Comparison of ENCODE assay signal across 35 cellular contexts in the genomic region with DNA sequence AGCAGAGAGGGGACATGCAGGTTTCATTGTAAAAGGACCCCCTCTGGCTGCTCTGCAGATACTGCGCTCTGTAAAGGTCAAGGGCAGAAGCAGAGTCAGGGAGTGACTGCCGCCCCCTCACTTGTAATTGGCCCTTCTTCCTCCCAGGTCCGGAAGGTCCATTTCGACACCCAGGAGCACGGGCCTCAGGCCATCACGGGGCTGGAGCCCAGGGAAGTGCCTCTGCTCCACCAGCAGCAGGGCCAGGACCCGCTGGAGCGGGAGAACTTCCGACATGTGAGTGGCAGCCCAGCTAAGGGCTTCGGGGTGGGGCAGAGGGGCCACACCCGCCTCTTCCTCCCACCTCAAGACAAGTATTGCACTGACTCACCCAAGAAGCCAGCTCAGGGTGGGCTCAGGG. TPM values are rescaled to one million over a fixed set of nuclear protein-coding genes. Genes with fewer than 3 reads are reported as not detected.
"Had no signal": no experiment of that assay in that cellular context is flagged by ENCODE, and none has a peak within 500 bp of the region (broad histone marks: within the 10 kb centered on the region; RNA-seq: fewer than 3 reads in every experiment).

No MANE protein-coding gene starts in this region.

- ATAC-seq: foreskin keratinocyte; gastroesophageal sphincter; heart left ventricle; left colon; left ventricle myocardium superior; mucosa of descending colon; natural killer cell treated with Interleukin-12 subunit alpha and Interleukin-12 subunit beta and Interleukin-15 and Interleukin-18, amount 100 ng/mL, for 72 hours had no signal

- H3K4me3 Mint-ChIP-seq: central memory CD8-positive, alpha-beta T cell; dendritic cell treated with granulocyte-macrophage colony-stimulating factor and Interleukin-4, amounts not matched to agents 40 ng/mL and 50 ng/mL, for 4 days; mesothelial cell of epicardium; naive B cell; natural killer cell treated with Interleukin-12 subunit alpha and Interleukin-12 subunit beta and Interleukin-15 and Interleukin-18, amount 100 ng/mL, for 72 hours; neural crest cell had no signal

- H3K4me1 ChIP-seq: colonic mucosa, foreskin keratinocyte, uterus had no signal

- H3K36me3 Mint-ChIP-seq: natural killer cell treated with Interleukin-12 subunit alpha and Interleukin-12 subunit beta and Interleukin-15 and Interleukin-18, amount 100 ng/mL, for 72 hours had no signal

- H3K36me3 ChIP-seq: colonic mucosa, heart left ventricle, ovary, right lobe of liver, thoracic aorta, upper lobe of left lung, uterus had no signal

- H3K27ac ChIP-seq: colonic mucosa, esophagus muscularis mucosa, foreskin keratinocyte, gastroesophageal sphincter, heart left ventricle, ovary, right lobe of liver, thoracic aorta, tibial nerve, upper lobe of left lung, uterus had no signal

- H3K4me3 ChIP-seq: colonic mucosa, esophagus muscularis mucosa, gastroesophageal sphincter, heart left ventricle, mucosa of descending colon, ovary, right lobe of liver, thoracic aorta, tibial nerve, upper lobe of left lung, uterus had no signal

- DNase-seq: colonic mucosa; effector CD8-positive, alpha-beta T cell; foreskin keratinocyte; heart left ventricle; hippocampal formation; kidney glomerular epithelial cell; left colon; left ventricle myocardium superior; mesenchymal stem cell; mucosa of descending colon; naive B cell; nucleus accumbens; ovary; right lobe of liver; small intestine; stimulated activated CD4-positive, alpha-beta T cell treated with anti-CD3 and anti-CD28 coated beads, Interleukin-15, amount 100 ng/mL, for 24 hours; stimulated activated CD4-positive, alpha-beta T cell treated with anti-CD3 and anti-CD28 coated beads, Interleukin-2, amount 100 ng/mL, for 48 hours; stimulated activated CD8-positive, alpha-beta memory T cell treated with anti-CD3 and anti-CD28 coated beads, Interleukin-4, amount 100 ng/mL, for 48 hours; stimulated activated naive CD4-positive, alpha-beta T cell; uterus had no signal

- H3K9me3 ChIP-seq: colonic mucosa, esophagus muscularis mucosa, gastroesophageal sphincter, heart left ventricle, mucosa of descending colon, ovary, right lobe of liver, thoracic aorta, tibial nerve, upper lobe of left lung, uterus had no signal

- H3K9me3 Mint-ChIP-seq: central memory CD8-positive, alpha-beta T cell; dendritic cell treated with granulocyte-macrophage colony-stimulating factor and Interleukin-4, amounts not matched to agents 40 ng/mL and 50 ng/mL, for 4 days; mesothelial cell of epicardium; naive B cell; natural killer cell treated with Interleukin-12 subunit alpha and Interleukin-12 subunit beta and Interleukin-15 and Interleukin-18, amount 100 ng/mL, for 72 hours; neural crest cell had no signal

- H3K27me3 ChIP-seq: colonic mucosa, heart left ventricle, ovary, right lobe of liver, tibial nerve, uterus had no signal

- FAIRE-seq: endothelial cell of umbilical vein, islet of Langerhans, small intestine had no signal

- H3K27ac Mint-ChIP-seq: dendritic cell treated with granulocyte-macrophage colony-stimulating factor and Interleukin-4, amounts not matched to agents 40 ng/mL and 50 ng/mL, for 4 days; mesothelial cell of epicardium; natural killer cell treated with Interleukin-12 subunit alpha and Interleukin-12 subunit beta and Interleukin-15 and Interleukin-18, amount 100 ng/mL, for 72 hours had no signal

RNA-seq across cellular contexts. Expression of a gene that starts 24.0 kb away (rescaled TPM):
- total RNA-seq: endothelial cell of umbilical vein; epithelial cell of proximal tubule; foreskin keratinocyte; lung microvascular endothelial cell; natural killer cell treated with Interleukin-12 subunit alpha and Interleukin-12 subunit beta and Interleukin-15 and Interleukin-18, amount 100 ng/mL, for 72 hours; right lobe of liver had no signal
- polyA plus RNA-seq: endothelial cell of umbilical vein, fibroblast of lung had no signal
